27 cellular contexts compared by ENCODE assay signal in the genomic region with DNA sequence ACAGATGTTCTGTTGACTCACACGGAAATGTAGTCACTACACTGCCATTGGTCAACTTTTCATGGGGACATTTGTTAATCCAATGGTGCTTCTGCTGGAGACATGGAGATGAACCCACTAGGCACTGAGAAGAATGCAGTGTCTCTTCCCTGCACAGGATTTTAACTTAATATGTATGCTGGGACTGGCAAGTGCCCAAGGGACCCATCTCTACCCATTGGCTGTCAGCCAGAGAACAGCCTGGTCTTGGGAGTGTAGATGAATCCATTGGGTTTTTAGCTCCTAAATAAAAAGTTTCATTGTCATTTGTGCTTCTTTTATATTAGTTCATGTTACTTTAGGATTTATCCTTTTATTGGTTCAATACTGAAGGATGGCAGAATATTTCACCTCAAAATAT.
"Had no signal": no experiment of that assay in that cellular context is flagged by ENCODE, and none has a peak within 500 bp of the region (broad histone marks: within the 10 kb centered on the region; RNA-seq: fewer than 3 reads in every experiment).

No MANE protein-coding gene starts in this region.

- DNase-seq: activated B cell treated with CpG ODN at 0.5 μM for 24 hours; activated CD4-positive, alpha-beta T cell treated with anti-CD3 and anti-CD28 coated beads for 48 hours; activated CD4-positive, alpha-beta T cell treated with anti-CD3 and anti-CD28 coated beads, Interleukin-2, amount 50 U/mL, for 1 hour; activated CD4-positive, alpha-beta T cell treated with anti-CD3 and anti-CD28 coated beads, Interleukin-2, amount 50 U/mL, for 48 hours; activated CD8-positive, alpha-beta memory T cell treated with anti-CD3 and anti-CD28 coated beads for 24 hours; activated CD8-positive, alpha-beta T cell treated with anti-CD3 and anti-CD28 coated beads for 36 hours; activated effector memory CD4-positive, alpha-beta T cell treated with Interleukin-2 at 50 U/mL for 16 hours; activated gamma-delta T cell treated with Interleukin-2 at 50 U/mL for 16 hours; activated naive CD4-positive, alpha-beta T cell treated with anti-CD3 and anti-CD28 coated beads, Interleukin-2, amount 50 U/mL, for 16 hours; activated naive CD4-positive, alpha-beta T cell treated with Interleukin-2 at 50 U/mL for 16 hours; activated T-cell treated with anti-CD3 and anti-CD28 coated beads, Interleukin-2, amount 50 U/mL, for 4 hours; amniotic stem cell; anterior cingulate cortex; brain microvascular endothelial cell; dorsolateral prefrontal cortex; effector memory CD4-positive, alpha-beta T cell; endodermal cell; foreskin fibroblast; glutamatergic neuron; heart left ventricle; hypothalamus; T1000; WERI-Rb-1 had no signal

- H3K4me3 ChIP-seq: coronary artery, dorsolateral prefrontal cortex, heart left ventricle had no signal

- H3K4me1 ChIP-seq: heart left ventricle had no signal

- H3K27me3 ChIP-seq: brain microvascular endothelial cell, dorsolateral prefrontal cortex, heart left ventricle had no signal

- H3K36me3 ChIP-seq: brain microvascular endothelial cell, heart left ventricle, WERI-Rb-1 had no signal

- H3K27ac ChIP-seq: brain microvascular endothelial cell, coronary artery, dorsolateral prefrontal cortex, heart left ventricle, WERI-Rb-1 had no signal

- ATAC-seq: activated CD4-positive, CD25-positive, alpha-beta regulatory T cell treated with anti-CD3 and anti-CD28 coated beads, Interleukin-2, amount 50 U/mL, for 24 hours; activated CD8-positive, alpha-beta T cell treated with anti-CD3 and anti-CD28 coated beads for 36 hours; activated T-cell treated with anti-CD3 and anti-CD28 coated beads, Interleukin-2, amount 50 U/mL, for 4 hours; activated T-helper 17 cell treated with anti-CD3 and anti-CD28 coated beads, Interleukin-2, amount 50 U/mL, for 72 hours; esophagus mucosa; heart left ventricle had no signal

- H3K9me3 ChIP-seq: heart left ventricle had no signal
